In genomic region chr2:160429248-160430000, GRCh38 we compare ENCODE assay signal across 8 cellular contexts.
DNase-seq lines count a peak whose midpoint lies in the region; ATAC-seq and TF ChIP-seq lines count a peak whose summit lies in the region.

No MANE protein-coding gene starts in this region.

- H3K9me3 Mint-ChIP-seq in stimulated activated memory B cell treated with anti-CD40 and anti-IgM and Interleukin-4, amounts not matched to agents 10 μg/mL and 1 μg/mL and 100 μg/mL, for 72 hours, result no peaks in the 10 kb centered on the region

- intact Hi-C loops in PC-3 (cut with micrococcal nuclease), result loop anchor here (1.0 to 2.0 kb wide), 3 partner anchors 37 to 541 kb away; partner anchors contain the start of gene RBMS1

- no peaks in the 10 kb centered on the region for H3K9me2 ChIP-seq in PC-3 (replicated peaks; ENCODE audit: low read length)

- CTCF ChIA-PET in PC-3 (lab: Charles Lee), result interaction anchor here (0.6 to 0.7 kb wide), 4 partner anchors 11 to 541 kb away, joined by 3 to 4 read pairs (median 4); no protein-coding TSS in a partner anchor

- H3K36me3 Mint-ChIP-seq in stimulated activated memory B cell treated with anti-CD40 and anti-IgM and Interleukin-4, amounts not matched to agents 10 μg/mL and 1 μg/mL and 100 μg/mL, for 72 hours, result no peaks in the 10 kb centered on the region

- no peak overlapping the region for H3K4me2 ChIP-seq in PC-3 (ENCODE audit: low read length)

- H3K79me2 ChIP-seq in PC-3 (ENCODE audit: low read length), result peaks cover 41% of the 10 kb centered on the region

- ATAC-seq in HG02852 (IDR thresholded peaks at IDR 0.05; ENCODE audit: unreplicated experiment), result peak; percentile 40
- ATAC-seq in PC-3, result no peak
- no peak for ATAC-seq in stimulated activated memory B cell treated with anti-CD40 and anti-IgM and Interleukin-4, amounts not matched to agents 10 μg/mL and 1 μg/mL and 100 μg/mL, for 72 hours
- no peak for ATAC-seq in HG02938 (IDR thresholded peaks at IDR 0.05; ENCODE audit: unreplicated experiment)
- no peak for ATAC-seq in HG02610 (IDR thresholded peaks at IDR 0.05; ENCODE audit: unreplicated experiment)

- H3K4me1 Mint-ChIP-seq in stimulated activated memory B cell treated with anti-CD40 and anti-IgM and Interleukin-4, amounts not matched to agents 10 μg/mL and 1 μg/mL and 100 μg/mL, for 72 hours, result peaks cover 21% of the 10 kb centered on the region

- no peaks in the 10 kb centered on the region for H3K27me3 ChIP-seq in PC-3 (ENCODE audit: low read length)

- no peak overlapping the region for H3K4me3 Mint-ChIP-seq in stimulated activated memory B cell treated with anti-CD40 and anti-IgM and Interleukin-4, amounts not matched to agents 10 μg/mL and 1 μg/mL and 100 μg/mL, for 72 hours

- peaks cover 31% of the 10 kb centered on the region for H3K4me1 ChIP-seq in PC-3 (ENCODE audit: insufficient read depth, low read length)

- peaks cover 14% of the 10 kb centered on the region for H3K36me3 ChIP-seq in PC-3 (ENCODE audit: low read depth, low read length)

- POLR2A ChIA-PET in PC-3 (lab: Charles Lee; ENCODE audit: unreplicated experiment), result no interaction called here

- H3K9me3 ChIP-seq in PC-3 (ENCODE audit: low read length), result peaks cover 9% of the 10 kb centered on the region; the same call in 1 of the 2 replicates

- no peaks in the 10 kb centered on the region for H3K27me3 Mint-ChIP-seq in stimulated activated memory B cell treated with anti-CD40 and anti-IgM and Interleukin-4, amounts not matched to agents 10 μg/mL and 1 μg/mL and 100 μg/mL, for 72 hours

- no TSS peak for BruUV-seq in PC-3 (replicated peaks; lab: Mats Ljungman, UMichigan)

- no peaks in the 10 kb centered on the region for H4K20me1 ChIP-seq in PC-3 (ENCODE audit: low read length)

- H3K9ac ChIP-seq in PC-3 (ENCODE audit: low read length), result no peak overlapping the region

- H3K27ac Mint-ChIP-seq in stimulated activated memory B cell treated with anti-CD40 and anti-IgM and Interleukin-4, amounts not matched to agents 10 μg/mL and 1 μg/mL and 100 μg/mL, for 72 hours, result no peak overlapping the region

- 0 out of 2 replicates have a peak overlapping the region, but pooled peaks have one; percentile 1 for H3K27ac ChIP-seq in PC-3 (ENCODE audit: low read length)

- H3F3A ChIP-seq in PC-3 (ENCODE audit: low read length, unreplicated experiment), result no peaks in the 10 kb centered on the region

- TF ChIP-seq CTCF in PC-3 (conservative IDR thresholded peaks at IDR 0.05; ENCODE audit: low read depth, low read length) (peak; percentile 81), choroid plexus epithelial cell (conservative IDR thresholded peaks at IDR 0.05; ENCODE audit: low read depth, low read length) (no peak)

- DNase-seq in DMS153 treated with DMSO at 0.1 percent for 48 hours (lab: John Stamatoyannopoulos, UW; ENCODE audit: unreplicated experiment), result peak; percentile 37
- peak; percentile 89 for DNase-seq in PC-3
- peak; percentile 81 for DNase-seq in choroid plexus epithelial cell (ENCODE audit: low read depth)
- DNase-seq in myocyte (ENCODE audit: low read depth), result peak; percentile 76

- no peak overlapping the region for H3K4me3 ChIP-seq in PC-3 (ENCODE audit: low read length)
- H3K4me3 ChIP-seq in choroid plexus epithelial cell (ENCODE audit: low read depth, low read length), result no peak overlapping the region

- no peak overlapping the region for H2AFZ ChIP-seq in PC-3 (ENCODE audit: low read length)

Comparison
In these comparisons a context has a peak if more than half of its experiments do, and no peak if none do; other contexts are left out.
1. DNase-seq: peak in every context shown above with its lines; median percentile 89 in PC-3; 81 in choroid plexus epithelial cell; 76 in myocyte; 37 in DMS153 treated with DMSO at 0.1 percent for 48 hours.